Comparison of ENCODE assay signal across 20 cellular contexts in the genomic region with DNA sequence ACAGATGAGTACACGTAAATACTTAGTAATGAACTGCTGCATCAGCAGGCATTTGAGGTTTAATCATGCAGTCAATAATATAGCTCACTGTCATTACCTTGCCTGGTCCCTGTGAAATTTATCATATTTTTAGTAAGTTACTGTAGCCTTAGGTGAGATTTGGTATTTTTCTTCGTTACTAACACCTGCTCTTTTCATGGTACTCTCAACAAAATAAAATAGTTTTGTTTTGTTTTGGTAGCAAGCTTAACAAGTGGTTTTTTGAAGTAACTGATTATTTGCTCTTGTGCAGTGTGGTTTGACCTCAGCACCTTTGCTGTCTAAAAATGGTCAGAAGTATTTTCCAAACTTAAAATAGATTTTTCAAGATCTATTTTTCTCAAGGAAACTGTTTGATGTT. TPM values are rescaled to one million over a fixed set of nuclear protein-coding genes. Genes with fewer than 3 reads are reported as not detected.
A peak's percentile ranks its signal among the peaks of the same experiment; 100 is the strongest.
DNase-seq lines count a peak whose midpoint lies in the region; ATAC-seq and TF ChIP-seq lines count a peak whose summit lies in the region.
"Had no signal": no experiment of that assay in that cellular context is flagged by ENCODE, and none has a peak within 500 bp of the region (broad histone marks: within the 10 kb centered on the region; RNA-seq: fewer than 3 reads in every experiment).

No MANE protein-coding gene starts in this region.

- H3K4me3 ChIP-seq in MM.1S (ENCODE audit: low read length): peak overlapping the region; percentile 23
- H3K4me3 ChIP-seq: skin epidermis had no signal

- peaks cover 26% of the 10 kb centered on the region for H3K4me1 ChIP-seq in MM.1S (ENCODE audit: low read length)

- no peaks in the 10 kb centered on the region for H3K36me3 ChIP-seq in MM.1S (replicated peaks; ENCODE audit: insufficient read depth, low read length)
- H3K36me3 ChIP-seq: brain microvascular endothelial cell had no signal

- ATAC-seq in GM18868 (IDR thresholded peaks at IDR 0.05; ENCODE audit: unreplicated experiment) (peak; percentile 61), HG02642 (IDR thresholded peaks at IDR 0.05; ENCODE audit: poor library complexity, unreplicated experiment) (peak; percentile 56), GM21360 (IDR thresholded peaks at IDR 0.05; ENCODE audit: unreplicated experiment) (no peak)
- ATAC-seq: activated CD4-positive, CD25-positive, alpha-beta regulatory T cell treated with anti-CD3 and anti-CD28 coated beads, Interleukin-2, amount 50 U/mL, for 24 hours; activated naive CD8-positive, alpha-beta T cell treated with anti-CD3 and anti-CD28 coated beads, Interleukin-2, amount 50 U/mL, for 24 hours; HCT116 had no signal

- H3K4me2 ChIP-seq in MM.1S (ENCODE audit: low read depth, low read length): peak overlapping the region; percentile 69

- peak; percentile 73 for DNase-seq in MM.1S
- peak; percentile 20 for DNase-seq in renal cortical epithelial cell (ENCODE audit: low read depth)
- no peak for DNase-seq in OCI-M2 (lab: John Stamatoyannopoulos, UW; ENCODE audit: unreplicated experiment)
- DNase-seq in MV-4-11 (lab: John Stamatoyannopoulos, UW): no peak
- no peak for DNase-seq in stimulated activated naive CD4-positive, alpha-beta T cell treated with Interleukin-2 at 50 U/mL for 16 hours (lab: John Stamatoyannopoulos, UW)
- DNase-seq: activated naive CD8-positive, alpha-beta T cell treated with anti-CD3 and anti-CD28 coated beads, Interleukin-2, amount 50 U/mL, for 24 hours; brain microvascular endothelial cell; erythroblast; GDM1; Karpas-422; nephron progenitor cell; PC-3; stimulated activated CD4-positive, alpha-beta T cell treated with anti-CD3 and anti-CD28 coated beads, Interleukin-4, amount 100 ng/mL, for 4 hours; T-helper 9 cell had no signal

- peak overlapping the region; percentile 35; the same call in 1 of the 2 replicates for H3K9ac ChIP-seq in MM.1S (ENCODE audit: low read length)

- H3K79me2 ChIP-seq in MM.1S (ENCODE audit: low read length): no peaks in the 10 kb centered on the region

- TF ChIP-seq CTCF in MM.1S (IDR thresholded peaks at IDR 0.05; ENCODE audit: low read length): no peak

- H3F3A ChIP-seq in MM.1S (ENCODE audit: insufficient read depth, low read length): peaks cover 18% of the 10 kb centered on the region

- peak overlapping the region; percentile 71; the same call in 1 of the 2 replicates for H3K27ac ChIP-seq in MM.1S (ENCODE audit: low read length)
- H3K27ac ChIP-seq: brain microvascular endothelial cell, skin epidermis had no signal

- H3K9me2 ChIP-seq in MM.1S (replicated peaks; ENCODE audit: insufficient read depth, low read length): no peaks in the 10 kb centered on the region

- 0 out of 2 replicates have a peak overlapping the region, but pooled peaks have one; percentile 32 for H2AFZ ChIP-seq in MM.1S (ENCODE audit: low read length)

- no peaks in the 10 kb centered on the region for H3K9me3 ChIP-seq in MM.1S (replicated peaks; ENCODE audit: insufficient read depth, low read length)

- no peaks in the 10 kb centered on the region for H4K20me1 ChIP-seq in MM.1S (ENCODE audit: insufficient read depth, low read length)

- no peaks in the 10 kb centered on the region for H3K27me3 ChIP-seq in MM.1S (replicated peaks; ENCODE audit: insufficient read depth, low read length)
- H3K27me3 ChIP-seq: brain microvascular endothelial cell had no signal

RNA-seq across cellular contexts. Expression of a gene that starts 20.8 kb away (rescaled TPM):
- 22.2 and 49.5 TPM in 2 replicates for total RNA-seq in renal cortical epithelial cell

Comparison
In these comparisons a context has a peak if more than half of its experiments do, and no peak if none do; other contexts are left out.
1. DNase-seq: peak in MM.1S (single experiment) and renal cortical epithelial cell (single experiment); none in OCI-M2 (single experiment), MV-4-11 (single experiment) and stimulated activated naive CD4-positive, alpha-beta T cell treated with Interleukin-2 at 50 U/mL for 16 hours (single experiment).